Comparison of ENCODE assay signal across 12 cellular contexts in genomic region chr9:130954317-130954716, GRCh38. TPM values are rescaled to one million over a fixed set of nuclear protein-coding genes. Genes with fewer than 3 reads are reported as not detected.
"Had no signal": no experiment of that assay in that cellular context is flagged by ENCODE, and none has a peak within 500 bp of the region (broad histone marks: within the 10 kb centered on the region; RNA-seq: fewer than 3 reads in every experiment).

No MANE protein-coding gene starts in this region.

- H2AFZ ChIP-seq: GM23248, GM23338 had no signal

- DNase-seq: GM23248, GOT3, H7, H9, HCEC 1CT, HFFc6 had no signal

- H3K9ac ChIP-seq: GM23248 had no signal

- H3K4me2 ChIP-seq: GM23338 had no signal

- H3K36me3 ChIP-seq: HAP-1 had no signal

- H3K4me3 ChIP-seq: GM23248, GM23338, HAP-1 had no signal

- FAIRE-seq: H1, H54 had no signal

- H3K27ac ChIP-seq: GM23248 had no signal

- H3K4me1 ChIP-seq: HAP-1 had no signal

- H3K9me3 ChIP-seq: HAP-1 had no signal

- ATAC-seq: GM23338, HCT116 had no signal

RNA-seq across cellular contexts. Expression of gene LAMC3, which starts 54.7 kb away (rescaled TPM):
- total RNA-seq: GM23248, HFFc6 had no signal
- polyA plus RNA-seq: GM23248 had no signal

RNA-seq across cellular contexts. Expression of gene QRFP, which starts 57.7 kb away (rescaled TPM):
- total RNA-seq: GM23248, GM23338, H1, H4, H7, H9, HFFc6 had no signal
- polyA plus RNA-seq: GM23338, H1 had no signal
